ENCODE assay signal across 9 cellular contexts in the genomic region with DNA sequence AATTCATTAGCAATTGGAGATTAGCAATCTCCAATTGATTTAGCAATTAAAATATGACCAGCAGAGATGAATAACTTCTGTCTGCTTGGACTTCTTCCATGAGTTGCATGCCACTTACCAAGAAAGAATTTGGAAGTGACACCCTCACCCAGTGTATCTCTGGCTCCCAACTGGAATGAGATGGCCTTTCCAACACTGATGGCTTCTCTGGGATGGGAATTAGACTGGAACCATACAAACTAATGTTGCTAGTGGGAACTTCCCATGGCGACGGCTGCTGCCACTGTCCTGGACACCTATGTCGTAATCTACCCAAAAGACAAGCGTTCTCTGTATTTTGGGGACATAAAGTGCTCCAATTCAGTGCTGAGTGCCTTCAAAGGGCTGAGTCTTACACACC.
"Had no signal": no experiment of that assay in that cellular context is flagged by ENCODE, and none has a peak within 500 bp of the region (broad histone marks: within the 10 kb centered on the region; RNA-seq: fewer than 3 reads in every experiment).

No MANE protein-coding gene starts in this region.

- ATAC-seq: natural killer cell had no signal

- H3K4me3 ChIP-seq: spleen had no signal

- FAIRE-seq: frontal cortex, kidney had no signal

- H3K36me3 ChIP-seq: spleen had no signal

- H3K27ac ChIP-seq: spleen had no signal

- H3K27me3 ChIP-seq: spleen had no signal

- DNase-seq: activated B cell treated with CpG ODN at 0.5 μM for 24 hours; activated naive CD8-positive, alpha-beta T cell treated with anti-CD3 and anti-CD28 coated beads, Interleukin-2, amount 10 ng/mL, durations not matched to agents 7 days and 5 days; effector CD8-positive, alpha-beta T cell; natural killer cell; retina; spleen; stimulated activated naive CD4-positive, alpha-beta T cell had no signal

- H3K9me3 ChIP-seq: spleen had no signal
